In the genomic region with DNA sequence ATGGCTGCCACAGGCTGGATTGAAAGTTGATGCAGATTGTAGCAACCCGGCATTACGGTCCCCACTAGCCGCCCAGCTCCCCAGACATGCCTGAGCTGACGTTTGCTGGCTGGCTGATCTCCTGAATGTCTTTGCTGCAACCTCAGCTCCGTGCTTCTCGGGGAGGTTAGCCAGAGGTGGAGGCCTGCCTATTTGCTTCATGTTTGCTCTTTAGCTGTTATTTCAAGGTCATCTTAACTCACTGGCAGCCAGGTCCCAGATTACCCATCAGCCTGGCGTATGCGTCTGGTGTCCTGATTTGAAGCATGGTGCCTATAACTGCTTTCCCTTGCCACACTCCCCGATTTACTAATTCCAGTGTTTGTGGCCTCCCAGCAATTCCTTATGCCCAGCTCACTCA, we compare ENCODE assay signal across 27 cellular contexts.
"Had no signal": no experiment of that assay in that cellular context is flagged by ENCODE, and none has a peak within 500 bp of the region (broad histone marks: within the 10 kb centered on the region; RNA-seq: fewer than 3 reads in every experiment).

No MANE protein-coding gene starts in this region.

- H3K4me2 ChIP-seq: neural progenitor cell had no signal

- H3K27ac Mint-ChIP-seq: dendritic cell treated with granulocyte-macrophage colony-stimulating factor and Interleukin-4, amounts not matched to agents 40 ng/mL and 50 ng/mL, for 4 days; effector memory CD8-positive, alpha-beta T cell; natural killer cell treated with Interleukin-12 subunit alpha and Interleukin-12 subunit beta and Interleukin-15 and Interleukin-18, amount 100 ng/mL, for 72 hours; neural progenitor cell; stimulated activated naive B cell treated with anti-CD40 and anti-IgM and Interleukin-4, amounts not matched to agents 10 μg/mL and 1 μg/mL and 100 μg/mL, for 72 hours; stimulated activated naive CD8-positive, alpha-beta T cell treated with anti-CD3 and anti-CD28 coated beads, Interleukin-15, amount 100 ng/mL, for 72 hours had no signal

- H3K27me3 ChIP-seq: esophagus muscularis mucosa, gastrocnemius medialis, neural progenitor cell, sigmoid colon, transverse colon had no signal

- H3K27me3 Mint-ChIP-seq: stimulated activated naive CD8-positive, alpha-beta T cell treated with anti-CD3 and anti-CD28 coated beads, Interleukin-15, amount 100 ng/mL, for 72 hours had no signal

- H2AFZ ChIP-seq: neural progenitor cell had no signal

- ATAC-seq: effector memory CD8-positive, alpha-beta T cell; gastrocnemius medialis; left cardiac atrium; left ventricle myocardium superior; psoas muscle; stimulated activated naive B cell treated with anti-CD40 and anti-IgM and Interleukin-4, amounts not matched to agents 10 μg/mL and 1 μg/mL and 100 μg/mL, for 72 hours; stimulated activated naive CD8-positive, alpha-beta T cell treated with anti-CD3 and anti-CD28 coated beads, Interleukin-15, amount 100 ng/mL, for 72 hours had no signal

- H3K36me3 ChIP-seq: esophagus muscularis mucosa, gastrocnemius medialis, neural progenitor cell, sigmoid colon, thoracic aorta, transverse colon had no signal

- FAIRE-seq: colon had no signal

- H3K4me3 ChIP-seq: esophagus muscularis mucosa, gastrocnemius medialis, lung, neural progenitor cell, psoas muscle, sigmoid colon, skin epidermis, thoracic aorta, transverse colon had no signal

- H3K4me1 ChIP-seq: esophagus muscularis mucosa, gastrocnemius medialis, neural progenitor cell, psoas muscle, sigmoid colon, transverse colon had no signal

- H3K4me3 Mint-ChIP-seq: dendritic cell treated with granulocyte-macrophage colony-stimulating factor and Interleukin-4, amounts not matched to agents 40 ng/mL and 50 ng/mL, for 4 days; effector memory CD8-positive, alpha-beta T cell; natural killer cell treated with Interleukin-12 subunit alpha and Interleukin-12 subunit beta and Interleukin-15 and Interleukin-18, amount 100 ng/mL, for 72 hours; neural progenitor cell; stimulated activated naive B cell treated with anti-CD40 and anti-IgM and Interleukin-4, amounts not matched to agents 10 μg/mL and 1 μg/mL and 100 μg/mL, for 72 hours; stimulated activated naive CD8-positive, alpha-beta T cell treated with anti-CD3 and anti-CD28 coated beads, Interleukin-15, amount 100 ng/mL, for 72 hours had no signal

- H3K4me1 Mint-ChIP-seq: stimulated activated naive B cell treated with anti-CD40 and anti-IgM and Interleukin-4, amounts not matched to agents 10 μg/mL and 1 μg/mL and 100 μg/mL, for 72 hours; stimulated activated naive CD8-positive, alpha-beta T cell treated with anti-CD3 and anti-CD28 coated beads, Interleukin-15, amount 100 ng/mL, for 72 hours had no signal

- H3K27ac ChIP-seq: epithelial cell of prostate, esophagus muscularis mucosa, gastrocnemius medialis, neural progenitor cell, psoas muscle, sigmoid colon, skin epidermis, thoracic aorta, transverse colon had no signal

- H3K9me3 ChIP-seq: esophagus muscularis mucosa, gastrocnemius medialis, psoas muscle, sigmoid colon, thoracic aorta, transverse colon had no signal

- H3K36me3 Mint-ChIP-seq: natural killer cell treated with Interleukin-12 subunit alpha and Interleukin-12 subunit beta and Interleukin-15 and Interleukin-18, amount 100 ng/mL, for 72 hours; neural progenitor cell had no signal

- DNase-seq: effector memory CD8-positive, alpha-beta T cell; gastrocnemius medialis; glutamatergic neuron; islet precursor cell; left cardiac atrium; left ventricle myocardium superior; mesenchymal stem cell; midbrain; occipital lobe; psoas muscle; retina; sigmoid colon; stimulated activated CD4-positive, alpha-beta T cell treated with anti-CD3 and anti-CD28 coated beads, Interleukin-2, amount 100 ng/mL, for 24 hours; stimulated activated CD4-positive, alpha-beta T cell treated with anti-CD3 and anti-CD28 coated beads, Interleukin-4, amount 100 ng/mL, for 4 hours; stimulated activated naive B cell treated with anti-CD40 and anti-IgM and Interleukin-4, amounts not matched to agents 10 μg/mL and 1 μg/mL and 100 μg/mL, for 72 hours; stimulated activated naive CD8-positive, alpha-beta T cell treated with anti-CD3 and anti-CD28 coated beads, Interleukin-15, amount 100 ng/mL, for 72 hours; substantia nigra; transverse colon had no signal

- H3K9me3 Mint-ChIP-seq: dendritic cell treated with granulocyte-macrophage colony-stimulating factor and Interleukin-4, amounts not matched to agents 40 ng/mL and 50 ng/mL, for 4 days; natural killer cell treated with Interleukin-12 subunit alpha and Interleukin-12 subunit beta and Interleukin-15 and Interleukin-18, amount 100 ng/mL, for 72 hours had no signal
